8 cellular contexts compared by ENCODE assay signal in the genomic region with DNA sequence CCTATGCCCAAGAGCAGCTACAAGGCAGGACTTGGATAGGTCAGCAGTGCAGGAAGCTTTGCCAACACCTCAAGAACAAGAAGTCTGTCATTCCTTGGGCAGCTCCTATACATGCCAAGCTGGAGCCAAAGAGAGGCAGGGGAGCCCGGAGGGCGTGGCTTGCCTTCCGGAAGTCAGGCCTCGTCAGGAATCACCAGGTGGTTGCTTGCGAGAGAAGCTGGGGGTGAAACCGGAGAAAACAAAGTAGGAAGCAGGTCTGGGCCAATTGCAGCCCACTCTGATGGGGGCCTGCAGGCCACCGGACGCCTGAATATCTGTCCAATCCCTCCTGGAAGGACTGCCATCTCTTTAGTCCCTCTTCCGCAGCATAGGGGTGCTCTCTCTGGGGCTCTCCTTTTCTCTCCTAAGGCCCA. TPM values are rescaled to one million over a fixed set of nuclear protein-coding genes. Genes with fewer than 3 reads are reported as not detected.
DNase-seq lines count a peak whose midpoint lies in the region; ATAC-seq, FAIRE-seq and TF ChIP-seq lines count a peak whose summit lies in the region.

No MANE protein-coding gene starts in this region.

- H3K36me3 Mint-ChIP-seq in Calu3 (ENCODE audit: insufficient read depth, unreplicated experiment) (peaks cover 18% of the 10 kb centered on the region), activated B cell treated with CpG ODN at 0.5 μM for 24 hours (ENCODE audit: low read depth) (peaks cover 14% of the 10 kb centered on the region)

- BruUV-seq in Calu3 (replicated peaks; lab: Mats Ljungman, UMichigan) = TSS peak; percentile 71

- H3K27ac Mint-ChIP-seq in Calu3 (ENCODE audit: unreplicated experiment) (peak overlapping the region; percentile 93), activated B cell treated with CpG ODN at 0.5 μM for 24 hours (peak overlapping the region; percentile 97)

- H3K4me1 ChIP-seq in gastroesophageal sphincter (peaks cover 0 to 42% (median 4%) of the 10 kb centered on the region in 3 donors), prostate gland (replicated peaks) (no peaks in the 10 kb centered on the region)

- H3K9me3 Mint-ChIP-seq in Calu3 (ENCODE audit: low read depth, unreplicated experiment) (no peaks in the 10 kb centered on the region), activated B cell treated with CpG ODN at 0.5 μM for 24 hours (no peaks in the 10 kb centered on the region)

- intact Hi-C loops in Calu3 (cut with micrococcal nuclease; ENCODE audit: unreplicated experiment) (loop anchor here (5.0 kb wide), 1 partner anchor 53 kb away; the partner anchor contains the start of gene IFI6), activated B cell treated with CpG ODN at 0.5 μM for 24 hours (cut with micrococcal nuclease) (loop anchor here (1.0 to 5.0 kb wide), 7 partner anchors 48 to 713 kb away; partner anchors contain the start of genes IFI6, STX12, SYTL1 and TENT5B), prostate gland (cut with DNase I) (loop anchor here (1.0 to 5.0 kb wide), 2 partner anchors 47 to 53 kb away; partner anchors contain the start of genes IFI6 and STX12)

- FAIRE-seq in HTR-8/SVneo (lab: Jason Lieb, UNC) = no peak

- H3K36me3 ChIP-seq in MG63 (peaks cover 2% of the 10 kb centered on the region), gastroesophageal sphincter (peaks cover 0 to 21% of the 10 kb centered on the region in 2 donors), prostate gland (no peaks in the 10 kb centered on the region)

- H3K27ac ChIP-seq in gastroesophageal sphincter (peak overlapping the region; percentile 25 to 100 (median 94)), prostate gland (peak overlapping the region; percentile 73 to 90)

- no peaks in the 10 kb centered on the region for H3K27me3 ChIP-seq in MG63
- no peaks in the 10 kb centered on the region for H3K27me3 ChIP-seq in gastroesophageal sphincter
- no peaks in the 10 kb centered on the region for H3K27me3 ChIP-seq in prostate gland (replicated peaks; ENCODE audit: insufficient read depth)

- WGBS in gastroesophageal sphincter (ENCODE audit: low coverage in 1 of 2), 2 donors = 40 to 70% methylated on average over 1 to 5 of the region's 9 CpGs
- 72% methylated on average over 9 of the region's 9 CpGs for WGBS in prostate gland

- H3K27me3 Mint-ChIP-seq in Calu3 (ENCODE audit: unreplicated experiment) (no peaks in the 10 kb centered on the region), activated B cell treated with CpG ODN at 0.5 μM for 24 hours (no peaks in the 10 kb centered on the region)

- POLR2A ChIA-PET in activated B cell treated with CpG ODN at 0.5 μM for 24 hours (lab: Charles Lee) = interaction anchor here (0.6 to 2.2 kb wide), 21 partner anchors 19 to 1491 kb away, joined by 3 to 42 read pairs (median 3); partner anchors contain the start of genes CEP85, GPATCH3, IFI6 and MED18

- no peak for TF ChIP-seq CTCF in Calu3 (IDR thresholded peaks at IDR 0.05; ENCODE audit: unreplicated experiment)
- TF ChIP-seq CTCF in activated B cell treated with CpG ODN at 0.5 μM for 24 hours (IDR thresholded peaks at IDR 0.05) = no peak
- no peak for TF ChIP-seq CTCF in gastroesophageal sphincter (IDR thresholded peaks at IDR 0.05)
- TF ChIP-seq CTCF in prostate gland (IDR thresholded peaks at IDR 0.05) = no peak

- ATAC-seq in activated B cell treated with CpG ODN at 0.5 μM for 24 hours (ENCODE audit: low read depth) (no peak), gastroesophageal sphincter (no peak), HG03469 (IDR thresholded peaks at IDR 0.05; ENCODE audit: unreplicated experiment) (no peak)

- DNase-seq in Calu3 (peak; percentile 2), MG63 (peak; percentile 4), activated B cell treated with CpG ODN at 0.5 μM for 24 hours (no peak), prostate gland (ENCODE audit: low spot score) (peak; percentile 8), cerebellar nuclear complex (lab: John Stamatoyannopoulos, UW) (no peak), HTR-8/SVneo (ENCODE audit: insufficient read length, low spot score) (no peak)

- TF ChIP-seq POLR2A in gastroesophageal sphincter (IDR thresholded peaks at IDR 0.05) (no peak), prostate gland (IDR thresholded peaks at IDR 0.05) (no peak)

- H3K4me1 Mint-ChIP-seq in Calu3 (ENCODE audit: low read depth, unreplicated experiment) (no peaks in the 10 kb centered on the region), activated B cell treated with CpG ODN at 0.5 μM for 24 hours (peaks cover 26% of the 10 kb centered on the region)

- H3K9me3 ChIP-seq in MG63 (no peaks in the 10 kb centered on the region), gastroesophageal sphincter (no peaks in the 10 kb centered on the region), prostate gland (no peaks in the 10 kb centered on the region)

- H3K4me3 ChIP-seq in MG63 = peak overlapping the region; percentile 36
- H3K4me3 ChIP-seq in gastroesophageal sphincter = peak overlapping the region; percentile 23 to 99
- peak overlapping the region; percentile 30 to 96 for H3K4me3 ChIP-seq in prostate gland

- CTCF ChIA-PET in Calu3 (lab: Charles Lee) (interaction anchor here (1.0 to 1.6 kb wide), 4 partner anchors 12 to 56 kb away, joined by 5 to 15 read pairs (median 7); partner anchors contain the start of genes IFI6 and STX12), activated B cell treated with CpG ODN at 0.5 μM for 24 hours (lab: Charles Lee) (interaction anchor here (0.6 to 1.3 kb wide), 6 partner anchors 47 to 484 kb away, joined by 3 to 17 read pairs (median 3); partner anchors contain the start of gene IFI6)

- H3K4me3 Mint-ChIP-seq in Calu3 (ENCODE audit: low read depth, unreplicated experiment) (peak overlapping the region; percentile 68), activated B cell treated with CpG ODN at 0.5 μM for 24 hours (peak overlapping the region; percentile 88)

- TF ChIP-seq EP300 in gastroesophageal sphincter (IDR thresholded peaks at IDR 0.05) = no peak

RNA-seq across cellular contexts. Expression of gene FAM76A, which starts 0.8 kb away (rescaled TPM):
- 10.7 and 11.5 TPM in 2 replicates for total RNA-seq in Calu3 (2022)
- total RNA-seq in MG63 (2014; rRNA removed; shearing (Covaris generic); ENCODE audit: low replicate concordance) = 12.0 and 12.1 TPM in 2 replicates
- 14.9 and 19.3 TPM in 2 replicates for total RNA-seq in activated B cell treated with CpG ODN at 0.5 μM for 24 hours
- total RNA-seq in gastroesophageal sphincter = 10 to 100 TPM; 12.5 to 24.2 (median 16.6) TPM
- total RNA-seq in prostate gland = 10 to 100 TPM in 1 of 2 donors, 1 to 10 TPM in 1; 7.8 to 18.5 TPM

RNA-seq across cellular contexts. Expression of gene STX12, which starts 48.1 kb away (rescaled TPM):
- total RNA-seq in Calu3 (2022) (23.4 and 24.2 TPM in 2 replicates), activated B cell treated with CpG ODN at 0.5 μM for 24 hours (33.5 and 42.4 TPM in 2 replicates), gastroesophageal sphincter (10 to 100 TPM; 50.6 to 76.9 (median 68.3) TPM), prostate gland (10 to 100 TPM; 53.1 to 64.9 TPM)
- total RNA-seq in MG63 (2014; rRNA removed; shearing (Covaris generic); ENCODE audit: low replicate concordance) = 18.9 and 24.0 TPM in 2 replicates

RNA-seq across cellular contexts. Expression of gene IFI6, which starts 53.0 kb away (rescaled TPM):
- total RNA-seq in Calu3 (2022) (426 and 1,520 TPM in 2 replicates), activated B cell treated with CpG ODN at 0.5 μM for 24 hours (10.9 and 11.4 TPM in 2 replicates), gastroesophageal sphincter (10 to 100 TPM; 28.5 to 98.5 (median 55.1) TPM), prostate gland (100 to 1,000 TPM in 1 of 2 donors, 10 to 100 TPM in 1; 40.4 to 274 TPM)
- 62.2 and 66.0 TPM in 2 replicates for total RNA-seq in MG63 (2014; rRNA removed; shearing (Covaris generic); ENCODE audit: low replicate concordance)

Comparison
In these comparisons a context has a peak if more than half of its experiments do, and no peak if none do; other contexts are left out.
1. DNase-seq: peak in Calu3 (single experiment), MG63 (single experiment) and prostate gland (single experiment); none in activated B cell treated with CpG ODN at 0.5 μM for 24 hours (single experiment), cerebellar nuclear complex (0 of 2) and HTR-8/SVneo (single experiment).
2. Peak in every context shown above with its lines, with median percentiles within 50 percentile points of each other: H3K4me3 ChIP-seq.